ENCODE assay signal across 12 cellular contexts in the genomic region with DNA sequence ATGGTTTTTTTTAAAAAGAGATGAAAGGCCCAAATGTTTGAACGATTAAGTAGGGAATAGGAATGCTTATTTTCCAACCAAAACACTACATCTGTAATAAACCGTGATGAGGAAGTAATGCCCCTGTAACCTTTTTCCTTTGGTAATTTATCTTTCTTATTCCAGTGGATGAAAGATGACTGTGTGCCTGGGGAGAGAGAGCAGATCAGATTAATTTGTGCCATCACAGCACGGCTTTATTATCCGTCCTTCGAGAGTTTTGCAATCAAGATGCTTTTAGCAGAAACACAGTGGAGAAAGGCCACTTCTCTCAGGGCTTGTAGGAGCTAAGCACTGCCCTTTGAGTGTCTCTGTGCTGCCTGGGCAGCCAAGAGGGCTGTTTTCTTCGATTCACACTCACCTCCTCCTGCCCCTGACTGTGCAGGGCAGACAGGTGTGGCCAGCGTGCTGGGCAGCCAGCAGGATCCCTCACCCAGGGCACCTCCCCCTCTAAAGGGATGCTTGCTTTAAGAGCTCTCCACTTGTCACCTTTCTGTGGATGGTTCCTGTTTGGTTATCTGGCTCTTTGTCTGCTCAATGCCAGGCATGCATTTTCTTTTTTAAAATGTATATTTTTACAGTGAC.
A peak's percentile ranks its signal among the peaks of the same experiment; 100 is the strongest.
DNase-seq lines count a peak whose midpoint lies in the region; ATAC-seq and TF ChIP-seq lines count a peak whose summit lies in the region.
"Had no signal": no experiment of that assay in that cellular context is flagged by ENCODE, and none has a peak within 500 bp of the region (broad histone marks: within the 10 kb centered on the region; RNA-seq: fewer than 3 reads in every experiment).

No MANE protein-coding gene starts in this region.

- peaks cover 49% of the 10 kb centered on the region for H3K36me3 Mint-ChIP-seq in stimulated activated naive CD8-positive, alpha-beta T cell treated with anti-CD3 and anti-CD28 coated beads, Interleukin-15, Interleukin-2, amounts not matched to agents 100 ng/mL and 50 ng/mL, for 24 hours (ENCODE audit: low read depth)
- H3K36me3 Mint-ChIP-seq in activated CD4-positive, alpha-beta memory T cell treated with anti-CD3 and anti-CD28 coated beads for 36 hours = peaks cover 17% of the 10 kb centered on the region

- peak overlapping the region; percentile 62 for H3K27ac Mint-ChIP-seq in stimulated activated naive CD8-positive, alpha-beta T cell treated with anti-CD3 and anti-CD28 coated beads, Interleukin-15, Interleukin-2, amounts not matched to agents 100 ng/mL and 50 ng/mL, for 24 hours
- no peak overlapping the region for H3K27ac Mint-ChIP-seq in stimulated activated naive CD8-positive, alpha-beta T cell treated with anti-CD3 and anti-CD28 coated beads, Interleukin-15, amount 100 ng/mL, for 72 hours
- H3K27ac Mint-ChIP-seq in activated CD4-positive, alpha-beta memory T cell treated with anti-CD3 and anti-CD28 coated beads for 36 hours = no peak overlapping the region

- intact Hi-C loops in activated CD4-positive, alpha-beta memory T cell treated with anti-CD3 and anti-CD28 coated beads for 36 hours (cut with micrococcal nuclease) = no loop called here

- POLR2A ChIA-PET in activated CD4-positive, alpha-beta memory T cell treated with anti-CD3 and anti-CD28 coated beads for 36 hours (lab: Charles Lee) = no interaction called here

- H3K27me3 Mint-ChIP-seq in stimulated activated naive CD8-positive, alpha-beta T cell treated with anti-CD3 and anti-CD28 coated beads, Interleukin-15, Interleukin-2, amounts not matched to agents 100 ng/mL and 50 ng/mL, for 24 hours = no peaks in the 10 kb centered on the region
- H3K27me3 Mint-ChIP-seq in stimulated activated naive CD8-positive, alpha-beta T cell treated with anti-CD3 and anti-CD28 coated beads, Interleukin-15, amount 100 ng/mL, for 72 hours = no peaks in the 10 kb centered on the region
- H3K27me3 Mint-ChIP-seq in activated CD4-positive, alpha-beta memory T cell treated with anti-CD3 and anti-CD28 coated beads for 36 hours = no peaks in the 10 kb centered on the region

- TF ChIP-seq CTCF in fibroblast of mammary gland (conservative IDR thresholded peaks at IDR 0.05; ENCODE audit: control insufficient read depth, insufficient read depth, low read depth, low read length) (no peak), GM20000 (IDR thresholded peaks at IDR 0.05; ENCODE audit: extremely low read depth, missing control alignments) (no peak)

- H3K9me3 Mint-ChIP-seq in stimulated activated naive CD8-positive, alpha-beta T cell treated with anti-CD3 and anti-CD28 coated beads, Interleukin-15, Interleukin-2, amounts not matched to agents 100 ng/mL and 50 ng/mL, for 24 hours = no peaks in the 10 kb centered on the region
- no peaks in the 10 kb centered on the region for H3K9me3 Mint-ChIP-seq in stimulated activated naive CD8-positive, alpha-beta T cell treated with anti-CD3 and anti-CD28 coated beads, Interleukin-15, amount 100 ng/mL, for 72 hours
- H3K9me3 Mint-ChIP-seq in activated CD4-positive, alpha-beta memory T cell treated with anti-CD3 and anti-CD28 coated beads for 36 hours = no peaks in the 10 kb centered on the region

- DNase-seq in stimulated activated naive CD8-positive, alpha-beta T cell treated with anti-CD3 and anti-CD28 coated beads, Interleukin-15, amount 100 ng/mL, for 72 hours = no peak
- DNase-seq in SK-N-DZ (ENCODE audit: low spot score) = peak; percentile 23
- DNase-seq in fibroblast of mammary gland (ENCODE audit: low read depth) = peak; percentile 87
- DNase-seq in AG08395 (ENCODE audit: low spot score) = no peak
- DNase-seq in activated CD4-positive, alpha-beta memory T cell treated with anti-CD3 and anti-CD28 coated beads for 36 hours = no peak
- no peak for DNase-seq in GM20000 (ENCODE audit: low spot score)
- DNase-seq: activated T-cell treated with anti-CD3 and anti-CD28 coated beads for 4 hours; lower lobe of right lung; NCI-H446; stimulated activated CD8-positive, alpha-beta memory T cell treated with anti-CD3 and anti-CD28 coated beads, Interleukin-4, amount 100 ng/mL, for 48 hours had no signal

- no peak overlapping the region for H3K4me3 Mint-ChIP-seq in stimulated activated naive CD8-positive, alpha-beta T cell treated with anti-CD3 and anti-CD28 coated beads, Interleukin-15, Interleukin-2, amounts not matched to agents 100 ng/mL and 50 ng/mL, for 24 hours
- H3K4me3 Mint-ChIP-seq in stimulated activated naive CD8-positive, alpha-beta T cell treated with anti-CD3 and anti-CD28 coated beads, Interleukin-15, amount 100 ng/mL, for 72 hours = no peak overlapping the region
- no peak overlapping the region for H3K4me3 Mint-ChIP-seq in activated CD4-positive, alpha-beta memory T cell treated with anti-CD3 and anti-CD28 coated beads for 36 hours

- no peak overlapping the region for H3K4me3 ChIP-seq in fibroblast of mammary gland (ENCODE audit: control insufficient read depth, low read depth, low read length)
- H3K4me3 ChIP-seq: lower lobe of right lung had no signal

- ATAC-seq in stimulated activated naive CD8-positive, alpha-beta T cell treated with anti-CD3 and anti-CD28 coated beads, Interleukin-15, amount 100 ng/mL, for 72 hours = no peak
- no peak for ATAC-seq in GM18858 (IDR thresholded peaks at IDR 0.05; ENCODE audit: unreplicated experiment)
- ATAC-seq: lower lobe of right lung had no signal

- CTCF ChIA-PET in activated CD4-positive, alpha-beta memory T cell treated with anti-CD3 and anti-CD28 coated beads for 36 hours (lab: Charles Lee) = no interaction called here

- H3K4me1 Mint-ChIP-seq in stimulated activated naive CD8-positive, alpha-beta T cell treated with anti-CD3 and anti-CD28 coated beads, Interleukin-15, Interleukin-2, amounts not matched to agents 100 ng/mL and 50 ng/mL, for 24 hours (ENCODE audit: low read depth) = peaks cover 62% of the 10 kb centered on the region
- peaks cover 67% of the 10 kb centered on the region for H3K4me1 Mint-ChIP-seq in stimulated activated naive CD8-positive, alpha-beta T cell treated with anti-CD3 and anti-CD28 coated beads, Interleukin-15, amount 100 ng/mL, for 72 hours
- peaks cover 65% of the 10 kb centered on the region for H3K4me1 Mint-ChIP-seq in activated CD4-positive, alpha-beta memory T cell treated with anti-CD3 and anti-CD28 coated beads for 36 hours (ENCODE audit: low read depth)

Comparison
In these comparisons a context has a peak if more than half of its experiments do, and no peak if none do; other contexts are left out.
1. DNase-seq: peak in SK-N-DZ (single experiment) and fibroblast of mammary gland (single experiment); none in stimulated activated naive CD8-positive, alpha-beta T cell treated with anti-CD3 and anti-CD28 coated beads, Interleukin-15, amount 100 ng/mL, for 72 hours (0 of 2), AG08395 (single experiment), activated CD4-positive, alpha-beta memory T cell treated with anti-CD3 and anti-CD28 coated beads for 36 hours (single experiment) and GM20000 (single experiment).